1 cellular context compared by ENCODE assay signal in genomic region chr6:137122612-137123011, GRCh38.
TF ChIP-seq lines count a peak whose summit lies in the region.

No MANE protein-coding gene starts in this region.

TF ChIP-seq in HepG2, 621 proteins besides CTCF, POLR2A, EP300 and RAD21 (continued from another document):
- TF ChIP-seq ZBTB34 (CRISPR knock-in tag; IDR thresholded peaks at IDR 0.05) (no peak), JUND (CRISPR knock-in tag; IDR thresholded peaks at IDR 0.05) (no peak), NR2F1 (CRISPR knock-in tag; IDR thresholded peaks at IDR 0.05) (no peak), KAT2B (IDR thresholded peaks at IDR 0.05; ENCODE audit: borderline replicate concordance, low read depth, low read length) (no peak), RFX1 (IDR thresholded peaks at IDR 0.05) (no peak), BRF2 (CRISPR knock-in tag; IDR thresholded peaks at IDR 0.05) (no peak), NCOR1 (IDR thresholded peaks at IDR 0.05; ENCODE audit: borderline replicate concordance, low read length) (no peak), ZNF564 (CRISPR knock-in tag; IDR thresholded peaks at IDR 0.05) (no peak), ERF (CRISPR knock-in tag; IDR thresholded peaks at IDR 0.05) (no peak), ZNF609 (CRISPR knock-in tag; IDR thresholded peaks at IDR 0.05; ENCODE audit: borderline replicate concordance) (no peak), ZNF670 (CRISPR knock-in tag; IDR thresholded peaks at IDR 0.05; ENCODE audit: borderline replicate concordance) (no peak), SMARCC2 (IDR thresholded peaks at IDR 0.05) (no peak), ZMAT5 (CRISPR knock-in tag; IDR thresholded peaks at IDR 0.05; ENCODE audit: borderline replicate concordance, low read depth) (no peak), NFE2 (CRISPR knock-in tag; IDR thresholded peaks at IDR 0.05) (no peak), POLR2G (IDR thresholded peaks at IDR 0.05; ENCODE audit: low read depth, low read length) (no peak), ZNF17 (CRISPR knock-in tag; IDR thresholded peaks at IDR 0.05) (no peak)
TF ChIP-seq in HepG2: peak in this region for 0.
